ENCODE assay signal across 1 cellular context in the genomic region with DNA sequence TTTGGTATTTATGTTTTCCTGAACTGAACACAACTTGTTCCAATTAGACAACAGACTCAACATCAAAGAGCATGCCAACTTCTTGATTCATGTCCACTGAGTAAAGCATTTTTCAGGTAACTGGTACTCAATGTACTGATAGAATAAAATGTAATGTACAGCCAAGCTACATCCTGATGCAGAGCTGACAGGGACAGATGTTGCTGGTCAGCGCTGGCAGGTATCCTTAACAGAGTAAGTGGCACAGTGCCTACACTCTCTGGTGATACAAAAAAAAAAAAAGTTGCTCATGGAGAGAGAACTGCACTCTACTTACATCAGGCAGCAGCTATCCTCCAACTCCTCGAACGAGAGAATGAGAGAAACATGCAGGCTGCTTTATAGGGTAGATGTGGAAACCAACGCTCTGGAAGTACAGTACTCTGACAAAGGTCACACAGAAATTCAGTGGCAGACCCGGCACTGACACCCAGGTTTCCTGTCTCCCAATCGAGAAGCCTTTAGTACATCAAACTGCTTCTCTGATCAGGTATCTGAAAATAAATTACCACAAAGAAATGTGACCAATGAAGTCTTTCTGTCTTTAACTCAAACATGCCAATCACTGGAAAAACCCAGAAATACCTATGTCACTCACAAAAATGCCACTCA.
TF ChIP-seq lines count a peak whose summit lies in the region.

No MANE protein-coding gene starts in this region.

TF ChIP-seq in IMR-90, 13 proteins besides CTCF, POLR2A, EP300 and RAD21 (continued from another document):
- TF ChIP-seq, protein P1, sequence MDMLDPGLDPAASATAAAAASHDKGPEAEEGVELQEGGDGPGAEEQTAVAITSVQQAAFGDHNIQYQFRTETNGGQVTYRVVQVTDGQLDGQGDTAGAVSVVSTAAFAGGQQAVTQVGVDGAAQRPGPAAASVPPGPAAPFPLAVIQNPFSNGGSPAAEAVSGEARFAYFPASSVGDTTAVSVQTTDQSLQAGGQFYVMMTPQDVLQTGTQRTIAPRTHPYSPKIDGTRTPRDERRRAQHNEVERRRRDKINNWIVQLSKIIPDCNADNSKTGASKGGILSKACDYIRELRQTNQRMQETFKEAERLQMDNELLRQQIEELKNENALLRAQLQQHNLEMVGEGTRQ (IDR thresholded peaks at IDR 0.05; ENCODE audit: low read depth, low read length), result no peak
- TF ChIP-seq RFX5 (IDR thresholded peaks at IDR 0.05; ENCODE audit: low read depth, low read length), result no peak
